ENCODE assay signal across 8 cellular contexts in the genomic region with DNA sequence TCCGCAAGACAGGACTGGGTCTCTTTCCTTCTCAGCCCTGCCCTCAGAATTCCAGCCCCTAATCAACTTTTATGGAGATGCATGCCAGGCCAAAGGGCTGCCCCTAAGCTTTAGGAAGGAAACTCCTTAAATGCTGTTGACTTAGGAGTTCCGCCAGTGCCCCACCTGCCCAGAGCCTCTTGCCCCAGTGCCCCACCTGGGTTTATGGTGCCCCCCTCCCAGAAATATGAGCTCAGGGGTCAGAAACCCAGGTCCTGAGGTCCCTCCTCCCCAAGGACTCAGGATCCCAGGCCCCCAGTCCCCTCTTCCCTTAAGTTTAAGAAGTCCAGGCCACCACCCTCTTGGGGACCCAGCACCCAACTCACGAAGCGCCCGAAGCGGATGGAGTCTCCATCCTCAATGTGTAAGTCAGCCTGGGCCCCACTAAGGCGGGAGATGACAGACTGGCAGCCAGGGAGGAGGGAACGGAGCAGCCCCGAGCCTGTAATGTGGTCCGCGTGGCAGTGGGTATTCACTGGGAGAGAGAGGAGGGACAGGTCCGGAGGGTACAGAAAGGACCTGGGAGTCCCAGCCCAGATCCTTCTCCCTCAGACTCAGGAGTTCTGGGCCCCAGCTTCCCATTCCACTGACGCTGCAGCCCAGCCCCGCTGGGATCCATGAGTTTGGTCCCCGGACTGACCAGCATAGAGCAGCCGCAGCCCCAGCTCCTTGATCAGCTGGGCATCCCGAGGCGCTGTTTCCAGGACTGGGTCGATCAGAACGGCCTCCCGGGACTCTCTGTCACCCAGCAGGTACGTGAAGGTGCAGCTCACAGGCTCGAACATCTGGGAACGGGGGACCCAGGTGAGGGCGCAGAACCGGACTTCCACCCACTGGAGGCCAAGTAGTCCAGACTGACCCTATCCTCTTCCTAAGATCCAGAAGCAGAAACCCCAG. TPM values are rescaled to one million over a fixed set of nuclear protein-coding genes. Genes with fewer than 3 reads are reported as not detected.
DNase-seq lines count a peak whose midpoint lies in the region; ATAC-seq and TF ChIP-seq lines count a peak whose summit lies in the region.

No MANE protein-coding gene starts in this region.

- peaks cover 14% of the 10 kb centered on the region for H3F3A ChIP-seq in MM.1S (ENCODE audit: insufficient read depth, low read length)

- peaks cover 13% of the 10 kb centered on the region for H3K4me1 ChIP-seq in CD8-positive, alpha-beta T cell (ENCODE audit: insufficient read depth, low read length)
- H3K4me1 ChIP-seq in MM.1S (ENCODE audit: low read length): peaks cover 12% of the 10 kb centered on the region
- peaks cover 21% of the 10 kb centered on the region for H3K4me1 ChIP-seq in body of pancreas

- H3K4me3 Mint-ChIP-seq in CD8-positive, alpha-beta T cell: peak overlapping the region; percentile 94

- no peaks in the 10 kb centered on the region for H4K20me1 ChIP-seq in MM.1S (ENCODE audit: insufficient read depth, low read length)

- peak overlapping the region; percentile 73 for H3K27ac Mint-ChIP-seq in CD8-positive, alpha-beta T cell

- intact Hi-C loops in CD8-positive, alpha-beta T cell (cut with DNase I, micrococcal nuclease): loop anchor here in 1 of 2 experiments (1.0 kb wide), 1 partner anchor 7 kb away; a partner anchor contains a TSS
- intact Hi-C loops in body of pancreas (cut with DNase I): no loop called here

- H3K4me3 ChIP-seq in CD8-positive, alpha-beta T cell (ENCODE audit: low read depth, low read length): peak overlapping the region; percentile 93
- H3K4me3 ChIP-seq in MM.1S (ENCODE audit: low read length) (peak overlapping the region; percentile 98), body of pancreas (peak overlapping the region; percentile 77 to 95)

- H3K27ac ChIP-seq in CD8-positive, alpha-beta T cell (ENCODE audit: low read depth, low read length): peak overlapping the region; percentile 65
- H3K27ac ChIP-seq in MM.1S (ENCODE audit: low read length) (no peak overlapping the region), body of pancreas (peak overlapping the region; percentile 61 to 83 (median 72)), layer of hippocampus (ENCODE audit: low read depth, low read length) (peak overlapping the region; percentile 77)

- no peak for TF ChIP-seq CTCF in CD8-positive, alpha-beta T cell (IDR thresholded peaks at IDR 0.05)
- TF ChIP-seq CTCF in MM.1S (IDR thresholded peaks at IDR 0.05; ENCODE audit: low read length): no peak
- no peak for TF ChIP-seq CTCF in body of pancreas (IDR thresholded peaks at IDR 0.05)

- peaks cover 2% of the 10 kb centered on the region for H3K36me3 Mint-ChIP-seq in CD8-positive, alpha-beta T cell

- peak; percentile 29 for ATAC-seq in CD8-positive, alpha-beta T cell
- peak; percentile 49 for ATAC-seq in body of pancreas

- no peak for TF ChIP-seq POLR2A in body of pancreas (IDR thresholded peaks at IDR 0.05)

- no peaks in the 10 kb centered on the region for H3K27me3 Mint-ChIP-seq in CD8-positive, alpha-beta T cell (ENCODE audit: low read depth)

- H3K4me1 Mint-ChIP-seq in CD8-positive, alpha-beta T cell (ENCODE audit: low read depth): peaks cover 26% of the 10 kb centered on the region

- H3K4me2 ChIP-seq in MM.1S (ENCODE audit: low read depth, low read length): peak overlapping the region; percentile 98

- H3K9me3 Mint-ChIP-seq in CD8-positive, alpha-beta T cell: no peaks in the 10 kb centered on the region

- DNase-seq in CD8-positive, alpha-beta T cell: peak in 2 of 7 experiments; percentile 25 to 53
- no peak for DNase-seq in MM.1S
- peak; percentile 39 to 44 (median 42) for DNase-seq in body of pancreas
- DNase-seq in stimulated activated CD8-positive, alpha-beta memory T cell treated with anti-CD3 and anti-CD28 coated beads, Interleukin-4, amount 100 ng/mL, for 48 hours: peak; percentile 59
- DNase-seq in GOT3 (lab: John Stamatoyannopoulos, UW): no peak
- no peak for DNase-seq in activated CD4-positive, CD25-positive, alpha-beta regulatory T cell treated with anti-CD3 and anti-CD28 coated beads, Interleukin-2, amount 50 U/mL, for 72 hours
- DNase-seq in effector CD8-positive, alpha-beta T cell (lab: John Stamatoyannopoulos, UW): no peak

- POLR2A ChIA-PET in CD8-positive, alpha-beta T cell (lab: Charles Lee): interaction anchor here (1.2 to 2.4 kb wide), 5 partner anchors 29 to 93 kb away, joined by 3 to 10 read pairs (median 5); a partner anchor contains a TSS

- 2 to 5% methylated on average over 11 to 26 of the region's 26 CpGs for WGBS in body of pancreas, 2 donors

- no peaks in the 10 kb centered on the region for H3K9me3 ChIP-seq in CD8-positive, alpha-beta T cell (ENCODE audit: low read length)
- H3K9me3 ChIP-seq in MM.1S (replicated peaks; ENCODE audit: insufficient read depth, low read length) (no peaks in the 10 kb centered on the region), body of pancreas (no peaks in the 10 kb centered on the region)

- CTCF ChIA-PET in CD8-positive, alpha-beta T cell (lab: Charles Lee): interaction anchor here (0.7 to 12.0 kb wide), 7 partner anchors 9 to 94 kb away, joined by 3 to 369 read pairs (median 5); no protein-coding TSS in a partner anchor

- H3K27me3 ChIP-seq in CD8-positive, alpha-beta T cell (ENCODE audit: insufficient read depth, low read length): no peaks in the 10 kb centered on the region
- H3K27me3 ChIP-seq in MM.1S (replicated peaks; ENCODE audit: insufficient read depth, low read length): no peaks in the 10 kb centered on the region
- H3K27me3 ChIP-seq in body of pancreas: no peaks in the 10 kb centered on the region
- no peaks in the 10 kb centered on the region for H3K27me3 ChIP-seq in layer of hippocampus (ENCODE audit: control insufficient read depth, insufficient read depth, low read length)

- H2AFZ ChIP-seq in MM.1S (ENCODE audit: low read length): peak overlapping the region; percentile 98

- peak overlapping the region; percentile 68; the same call in 1 of the 2 replicates for H3K9ac ChIP-seq in MM.1S (ENCODE audit: low read length)

- H3K36me3 ChIP-seq in CD8-positive, alpha-beta T cell (ENCODE audit: insufficient read depth, low read length): no peaks in the 10 kb centered on the region
- H3K36me3 ChIP-seq in MM.1S (replicated peaks; ENCODE audit: insufficient read depth, low read length): no peaks in the 10 kb centered on the region
- H3K36me3 ChIP-seq in body of pancreas (replicated peaks in 1 of 2; ENCODE audit: insufficient read depth in 1 of 2, low read depth in 2 of 2): no peaks in the 10 kb centered on the region

- no peaks in the 10 kb centered on the region for H3K9me2 ChIP-seq in MM.1S (replicated peaks; ENCODE audit: insufficient read depth, low read length)

- peaks cover 5% of the 10 kb centered on the region; the same call in 1 of the 2 replicates for H3K79me2 ChIP-seq in MM.1S (ENCODE audit: low read length)

RNA-seq across cellular contexts. Expression of a gene that starts 0.9 kb away (rescaled TPM):
- 10 to 100 TPM; 17.2 to 17.6 TPM for total RNA-seq in CD8-positive, alpha-beta T cell
- total RNA-seq in body of pancreas: 10 to 100 TPM; 21.1 to 29.8 TPM

RNA-seq across cellular contexts. Expression of a gene that starts 6.9 kb away (rescaled TPM):
- 1 to 10 TPM; 2.4 to 3.4 TPM for total RNA-seq in CD8-positive, alpha-beta T cell
- total RNA-seq in body of pancreas: under 1 TPM in 1 of 2 donors, not detected in 1; 0.52 TPM

RNA-seq across cellular contexts. Expression of a gene that starts 21.6 kb away (rescaled TPM):
- 100 to 1,000 TPM; 149 to 166 TPM for total RNA-seq in CD8-positive, alpha-beta T cell
- total RNA-seq in body of pancreas: 10 to 100 TPM; 14.5 to 16.9 TPM

RNA-seq across cellular contexts. Expression of a gene that starts 49.2 kb away (rescaled TPM):
- 10 to 100 TPM; 19.8 to 20.7 TPM for total RNA-seq in CD8-positive, alpha-beta T cell
- total RNA-seq in body of pancreas: 10 to 100 TPM; 19.7 to 31.0 TPM

RNA-seq across cellular contexts. Expression of a gene that starts 49.5 kb away (rescaled TPM):
- total RNA-seq in CD8-positive, alpha-beta T cell: 1 to 10 TPM; 1.1 TPM
- 1 to 10 TPM in 1 of 2 donors, not detected in 1; 4.6 TPM for total RNA-seq in body of pancreas

Comparison
In these comparisons a context has a peak if more than half of its experiments do, and no peak if none do; other contexts are left out.
1. DNase-seq: peak in body of pancreas (4 of 4) and stimulated activated CD8-positive, alpha-beta memory T cell treated with anti-CD3 and anti-CD28 coated beads, Interleukin-4, amount 100 ng/mL, for 48 hours (single experiment); none in MM.1S (single experiment), GOT3 (single experiment), activated CD4-positive, CD25-positive, alpha-beta regulatory T cell treated with anti-CD3 and anti-CD28 coated beads, Interleukin-2, amount 50 U/mL, for 72 hours (single experiment) and effector CD8-positive, alpha-beta T cell (single experiment).
2. RNA of a gene that starts 21.6 kb away (total RNA-seq): 149 to 166 TPM in CD8-positive, alpha-beta T cell; 14.5 to 16.9 TPM in body of pancreas; every median in the first group is over 4 times any median in the second.
3. Peak in every context shown above with its lines, with median percentiles within 50 percentile points of each other: H3K4me3 ChIP-seq.